ENCODE assay signal across 1 cellular context in genomic region chr10:7111574-7111973, GRCh38.
TF ChIP-seq lines count a peak whose summit lies in the region.

No MANE protein-coding gene starts in this region.

TF ChIP-seq in IMR-90, 13 proteins besides CTCF, POLR2A, EP300 and RAD21:
- no peak for TF ChIP-seq CHD1 (IDR thresholded peaks at IDR 0.05; ENCODE audit: low read depth, low read length)
- TF ChIP-seq MXI1 (IDR thresholded peaks at IDR 0.05; ENCODE audit: borderline replicate concordance, low read depth, low read length) = no peak
- TF ChIP-seq ELK1 (IDR thresholded peaks at IDR 0.05; ENCODE audit: borderline replicate concordance, low read depth, low read length) = no peak
- TF ChIP-seq FOS (IDR thresholded peaks at IDR 0.05; ENCODE audit: low read depth, low read length) = peak; percentile 80
- TF ChIP-seq NFE2L2 (IDR thresholded peaks at IDR 0.05; ENCODE audit: low read depth, low read length) = no peak
- no peak for TF ChIP-seq SMC3 (IDR thresholded peaks at IDR 0.05; ENCODE audit: low read depth, low read length)
- TF ChIP-seq CEBPB (IDR thresholded peaks at IDR 0.05; ENCODE audit: low read depth, low read length) = peak; percentile 72
- peak; percentile 56 for TF ChIP-seq USF2 (IDR thresholded peaks at IDR 0.05; ENCODE audit: low read depth, low read length)
- TF ChIP-seq MAFK (IDR thresholded peaks at IDR 0.05; ENCODE audit: low read depth, low read length) = no peak
- TF ChIP-seq BHLHE40 (IDR thresholded peaks at IDR 0.05; ENCODE audit: low read depth, low read length) = no peak
- no peak for TF ChIP-seq RFX5 (IDR thresholded peaks at IDR 0.05; ENCODE audit: low read depth, low read length)
- TF ChIP-seq MAZ (IDR thresholded peaks at IDR 0.05; ENCODE audit: borderline replicate concordance, low read depth, low read length) = no peak
